In the genomic region with DNA sequence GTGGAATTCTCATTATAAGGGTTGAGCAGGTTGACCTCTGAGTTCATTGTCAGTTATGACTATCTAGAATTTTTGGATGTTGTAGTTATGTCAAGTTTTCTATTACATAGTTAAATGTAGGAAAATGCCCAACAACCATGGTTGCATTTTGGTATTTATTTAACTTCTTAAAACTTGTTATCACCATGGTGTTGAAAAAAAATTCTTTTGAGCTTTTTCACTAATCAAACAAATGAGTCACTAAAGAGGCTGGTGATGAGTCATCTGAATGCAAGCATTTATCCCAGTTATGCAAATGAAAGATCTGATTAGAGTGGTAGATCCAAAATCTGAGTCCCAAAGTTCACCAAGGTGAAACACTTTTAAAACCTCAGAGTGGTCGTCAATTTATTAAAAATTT, we compare ENCODE assay signal across 14 cellular contexts.
DNase-seq lines count a peak whose midpoint lies in the region; ATAC-seq and TF ChIP-seq lines count a peak whose summit lies in the region.
"Had no signal": no experiment of that assay in that cellular context is flagged by ENCODE, and none has a peak within 500 bp of the region (broad histone marks: within the 10 kb centered on the region; RNA-seq: fewer than 3 reads in every experiment).

No MANE protein-coding gene starts in this region.

- no peak overlapping the region for H3K4me3 Mint-ChIP-seq in Calu3 (ENCODE audit: low read depth, unreplicated experiment)
- no peak overlapping the region for H3K4me3 Mint-ChIP-seq in neural progenitor cell
- H3K4me3 Mint-ChIP-seq: activated naive CD8-positive, alpha-beta T cell treated with anti-CD3 and anti-CD28 coated beads, Interleukin-2, amount 50 U/mL, for 24 hours; endodermal cell had no signal

- no peaks in the 10 kb centered on the region for H3K4me1 ChIP-seq in neural progenitor cell

- peaks cover 66% of the 10 kb centered on the region for H3K4me1 Mint-ChIP-seq in Calu3 (ENCODE audit: low read depth, unreplicated experiment)
- H3K4me1 Mint-ChIP-seq in neural progenitor cell, result peaks cover 7% of the 10 kb centered on the region
- H3K4me1 Mint-ChIP-seq: activated naive CD8-positive, alpha-beta T cell treated with anti-CD3 and anti-CD28 coated beads, Interleukin-2, amount 50 U/mL, for 24 hours had no signal

- TF ChIP-seq CTCF in Calu3 (IDR thresholded peaks at IDR 0.05; ENCODE audit: unreplicated experiment), result no peak
- no peak for TF ChIP-seq CTCF in neural progenitor cell (IDR thresholded peaks at IDR 0.05)
- TF ChIP-seq CTCF in GM10266 (IDR thresholded peaks at IDR 0.05; ENCODE audit: control insufficient read depth, insufficient read depth, low read depth, missing control alignments), result no peak

- H3K27ac Mint-ChIP-seq in Calu3 (ENCODE audit: unreplicated experiment) (peak overlapping the region; percentile 70), neural progenitor cell (no peak overlapping the region)
- H3K27ac Mint-ChIP-seq: activated naive CD8-positive, alpha-beta T cell treated with anti-CD3 and anti-CD28 coated beads, Interleukin-2, amount 50 U/mL, for 24 hours had no signal

- no TSS peak for BruUV-seq in Calu3 (replicated peaks; lab: Mats Ljungman, UMichigan)

- H3F3A ChIP-seq in neural progenitor cell (ENCODE audit: low read depth), result no peaks in the 10 kb centered on the region

- CTCF ChIA-PET in Calu3 (lab: Charles Lee), result interaction anchor here (0.9 to 2.1 kb wide), 4 partner anchors 19 to 106 kb away, joined by 3 to 10 read pairs (median 3); no protein-coding TSS in a partner anchor

- no peak overlapping the region for H3K4me3 ChIP-seq in neural progenitor cell

- H3K36me3 ChIP-seq in neural progenitor cell, result no peaks in the 10 kb centered on the region

- DNase-seq in Calu3 (no peak), NCI-H460 (ENCODE audit: extremely low read depth, low read depth) (peak; percentile 78), dermis blood vessel endothelial cell (peak; percentile 75), lung microvascular endothelial cell (ENCODE audit: low read depth in 2 of 2) (peak; percentile 46 to 77), sciatic nerve (ENCODE audit: low spot score) (no peak), DMS79 treated with DMSO at 0.1 percent for 48 hours (lab: John Stamatoyannopoulos, UW) (no peak), neural progenitor cell (ENCODE audit: low spot score) (no peak), GM10266 (ENCODE audit: extremely low spot score) (no peak)
- DNase-seq: activated naive CD8-positive, alpha-beta T cell treated with anti-CD3 and anti-CD28 coated beads, Interleukin-2, amount 50 U/mL, for 24 hours; endodermal cell; NCI-H1048; stimulated activated CD4-positive, alpha-beta T cell treated with anti-CD3 and anti-CD28 coated beads, Interleukin-4, amount 100 ng/mL, for 1 hour; T1000 had no signal

- no peak overlapping the region for H2AFZ ChIP-seq in neural progenitor cell (replicated peaks)

- H3K27ac ChIP-seq in neural progenitor cell, result no peak overlapping the region
- H3K27ac ChIP-seq: C4-2B had no signal

- no peaks in the 10 kb centered on the region for H3K27me3 ChIP-seq in neural progenitor cell

- H4K20me1 ChIP-seq in neural progenitor cell (ENCODE audit: low read depth), result no peaks in the 10 kb centered on the region

- H3K79me2 ChIP-seq in neural progenitor cell (ENCODE audit: low read depth), result no peaks in the 10 kb centered on the region

- ATAC-seq in sciatic nerve, result no peak
- ATAC-seq: activated naive CD8-positive, alpha-beta T cell treated with anti-CD3 and anti-CD28 coated beads, Interleukin-2, amount 50 U/mL, for 24 hours had no signal

- intact Hi-C loops in Calu3 (cut with micrococcal nuclease; ENCODE audit: unreplicated experiment) (loop anchor here (1.0 to 5.0 kb wide), 3 partner anchors 53 to 607 kb away; no protein-coding TSS in a partner anchor), sciatic nerve (cut with DNase I) (no loop called here)

- H3K9me3 ChIP-seq in neural progenitor cell (ENCODE audit: low read depth), result no peaks in the 10 kb centered on the region

- H3K9me3 Mint-ChIP-seq in Calu3 (ENCODE audit: low read depth, unreplicated experiment), result peaks cover 8% of the 10 kb centered on the region
- H3K9me3 Mint-ChIP-seq in neural progenitor cell, result no peaks in the 10 kb centered on the region
- H3K9me3 Mint-ChIP-seq: activated naive CD8-positive, alpha-beta T cell treated with anti-CD3 and anti-CD28 coated beads, Interleukin-2, amount 50 U/mL, for 24 hours had no signal

- H3K9ac ChIP-seq in neural progenitor cell, result no peak overlapping the region

- H3K36me3 Mint-ChIP-seq in Calu3 (ENCODE audit: insufficient read depth, unreplicated experiment) (peaks cover 7% of the 10 kb centered on the region), neural progenitor cell (no peaks in the 10 kb centered on the region)

- H3K4me2 ChIP-seq in neural progenitor cell, result no peak overlapping the region

- H3K27me3 Mint-ChIP-seq in Calu3 (ENCODE audit: unreplicated experiment), result no peaks in the 10 kb centered on the region
- H3K27me3 Mint-ChIP-seq in neural progenitor cell (ENCODE audit: insufficient read depth, low read depth), result no peaks in the 10 kb centered on the region
- H3K27me3 Mint-ChIP-seq: activated naive CD8-positive, alpha-beta T cell treated with anti-CD3 and anti-CD28 coated beads, Interleukin-2, amount 50 U/mL, for 24 hours had no signal

Comparison
In these comparisons a context has a peak if more than half of its experiments do, and no peak if none do; other contexts are left out.
1. DNase-seq: peak in NCI-H460 (single experiment), dermis blood vessel endothelial cell (single experiment) and lung microvascular endothelial cell (2 of 2); none in Calu3 (single experiment), sciatic nerve (single experiment), DMS79 treated with DMSO at 0.1 percent for 48 hours (single experiment), neural progenitor cell (single experiment) and GM10266 (single experiment).